Comparison of ENCODE assay signal across 1 cellular context in genomic region chr15:22880068-22880980, GRCh38.
A peak's percentile ranks its signal among the peaks of the same experiment; 100 is the strongest.
TF ChIP-seq lines count a peak whose summit lies in the region.

No MANE protein-coding gene starts in this region.

TF ChIP-seq in K562, 482 proteins besides CTCF, POLR2A, EP300 and RAD21 (continued from another document):
- peak; percentile 36 for TF ChIP-seq PRDM10 (IDR thresholded peaks at IDR 0.05; ENCODE audit: partially characterized antibody)
